25 cellular contexts compared by ENCODE assay signal in the genomic region with DNA sequence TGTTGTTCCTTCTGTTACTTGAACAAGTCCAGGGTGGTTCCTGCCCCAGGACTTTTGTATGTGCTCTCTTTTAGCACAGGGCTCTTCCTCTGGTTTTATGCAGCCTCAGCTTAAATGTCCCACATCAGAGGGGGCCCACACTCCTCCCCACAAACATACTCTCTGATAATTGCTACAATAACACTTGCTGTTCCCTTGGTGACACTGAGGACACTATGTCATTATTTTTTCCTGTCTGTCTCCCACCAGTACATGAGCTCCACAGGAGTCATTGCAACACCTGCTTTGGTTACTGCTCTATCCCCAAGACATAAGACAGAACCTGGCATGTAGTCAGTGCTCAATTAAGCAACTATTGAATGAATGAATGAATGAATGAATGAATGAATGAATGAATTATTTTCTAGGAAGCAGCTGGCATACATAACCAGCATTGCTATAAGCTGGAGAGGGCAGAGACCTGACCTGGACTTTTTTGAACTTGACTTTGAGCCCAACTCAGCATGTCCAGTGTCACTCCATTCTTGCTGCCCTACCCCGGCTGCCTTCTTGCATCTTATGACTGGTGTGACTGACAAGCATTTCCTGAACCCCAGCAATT. TPM values are rescaled to one million over a fixed set of nuclear protein-coding genes. Genes with fewer than 3 reads are reported as not detected.
"Had no signal": no experiment of that assay in that cellular context is flagged by ENCODE, and none has a peak within 500 bp of the region (broad histone marks: within the 10 kb centered on the region; RNA-seq: fewer than 3 reads in every experiment).

No MANE protein-coding gene starts in this region.

- H3K27me3 Mint-ChIP-seq: activated CD4-positive, alpha-beta T cell treated with anti-CD3 and anti-CD28 coated beads for 36 hours had no signal

- FAIRE-seq: keratinocyte, urothelium cell line had no signal

- H3K9me3 Mint-ChIP-seq: activated naive CD8-positive, alpha-beta T cell treated with anti-CD3 and anti-CD28 coated beads, Interleukin-2, amount 50 U/mL, for 24 hours; endodermal cell had no signal

- DNase-seq: activated CD4-positive, alpha-beta T cell treated with anti-CD3 and anti-CD28 coated beads for 36 hours; activated CD4-positive, CD25-positive, alpha-beta regulatory T cell; activated CD8-positive, alpha-beta memory T cell treated with anti-CD3 and anti-CD28 coated beads for 24 hours; activated gamma-delta T cell; activated naive CD4-positive, alpha-beta T cell treated with anti-CD3 and anti-CD28 coated beads, Interleukin-2, amount 50 U/mL, for 16 hours; activated naive CD8-positive, alpha-beta T cell treated with anti-CD3 and anti-CD28 coated beads, Interleukin-2, amount 50 U/mL, for 24 hours; activated T-cell treated with anti-CD3 and anti-CD28 coated beads, Interleukin-2, amount 50 U/mL, for 1 hour; amygdala; central memory CD4-positive, alpha-beta T cell; endodermal cell; foreskin fibroblast; head of caudate nucleus; hippocampal formation; left cardiac atrium; left ventricle myocardium superior; stimulated activated CD4-positive, alpha-beta T cell treated with anti-CD3 and anti-CD28 coated beads, Interleukin-2, amount 100 ng/mL, for 48 hours; stimulated activated naive CD4-positive, alpha-beta T cell treated with Interleukin-2 at 50 U/mL for 16 hours; trophoblast cell had no signal

- ATAC-seq: activated CD4-positive, alpha-beta T cell treated with anti-CD3 and anti-CD28 coated beads for 36 hours; activated naive CD8-positive, alpha-beta T cell treated with anti-CD3 and anti-CD28 coated beads, Interleukin-2, amount 50 U/mL, for 24 hours; esophagus mucosa; left cardiac atrium; left ventricle myocardium superior; right cardiac atrium had no signal

- H3K4me3 Mint-ChIP-seq: activated CD4-positive, alpha-beta T cell treated with anti-CD3 and anti-CD28 coated beads for 36 hours; activated naive CD8-positive, alpha-beta T cell treated with anti-CD3 and anti-CD28 coated beads, Interleukin-2, amount 50 U/mL, for 24 hours; endodermal cell had no signal

- H3K4me1 Mint-ChIP-seq: activated CD4-positive, alpha-beta T cell treated with anti-CD3 and anti-CD28 coated beads for 36 hours; activated naive CD8-positive, alpha-beta T cell treated with anti-CD3 and anti-CD28 coated beads, Interleukin-2, amount 50 U/mL, for 24 hours; endodermal cell had no signal

- H3K27ac Mint-ChIP-seq: activated CD4-positive, alpha-beta T cell treated with anti-CD3 and anti-CD28 coated beads for 36 hours; activated naive CD8-positive, alpha-beta T cell treated with anti-CD3 and anti-CD28 coated beads, Interleukin-2, amount 50 U/mL, for 24 hours; dendritic cell treated with granulocyte-macrophage colony-stimulating factor and Interleukin-4, amounts not matched to agents 40 ng/mL and 50 ng/mL, for 4 days; endodermal cell had no signal

RNA-seq across cellular contexts. Expression of gene WNT7B, which starts 7.5 kb away (rescaled TPM):
- total RNA-seq: activated CD4-positive, alpha-beta T cell treated with anti-CD3 and anti-CD28 coated beads for 36 hours; endodermal cell; left cardiac atrium; left ventricle myocardium superior; lung microvascular endothelial cell; right cardiac atrium; skeletal muscle tissue had no signal
- polyA plus RNA-seq: right cardiac atrium had no signal
